ENCODE assay signal across 22 cellular contexts in the genomic region with DNA sequence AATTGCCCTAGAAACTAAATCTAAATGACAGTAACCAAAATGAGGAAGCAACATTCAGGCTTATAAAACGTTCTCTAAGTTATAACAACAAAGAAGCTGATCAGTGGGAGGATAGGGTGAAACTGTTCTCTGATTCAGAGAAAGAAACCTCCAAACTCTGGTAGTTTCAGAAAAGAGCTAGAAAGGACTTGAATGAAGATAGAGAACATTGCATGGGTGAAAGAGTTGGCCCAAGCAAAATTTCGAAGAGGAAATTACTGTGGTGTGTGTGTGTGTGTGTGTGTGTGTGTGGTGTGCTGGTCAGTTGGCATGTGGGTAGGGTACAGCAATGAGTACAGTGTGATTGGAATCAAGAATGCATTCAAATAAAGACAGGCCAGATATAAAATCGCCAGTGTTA. TPM values are rescaled to one million over a fixed set of nuclear protein-coding genes. Genes with fewer than 3 reads are reported as not detected.
DNase-seq lines count a peak whose midpoint lies in the region; ATAC-seq and TF ChIP-seq lines count a peak whose summit lies in the region.
"Had no signal": no experiment of that assay in that cellular context is flagged by ENCODE, and none has a peak within 500 bp of the region (broad histone marks: within the 10 kb centered on the region; RNA-seq: fewer than 3 reads in every experiment).

No MANE protein-coding gene starts in this region.

- no peaks in the 10 kb centered on the region for H3K36me3 Mint-ChIP-seq in activated CD4-positive, alpha-beta T cell treated with anti-CD3 and anti-CD28 coated beads for 36 hours (ENCODE audit: low read depth)
- no peaks in the 10 kb centered on the region for H3K36me3 Mint-ChIP-seq in stimulated activated memory B cell treated with anti-CD40 and anti-IgM and Interleukin-4, amounts not matched to agents 10 μg/mL and 1 μg/mL and 100 μg/mL, for 72 hours
- H3K36me3 Mint-ChIP-seq in CD8-positive, alpha-beta T cell, result no peaks in the 10 kb centered on the region
- H3K36me3 Mint-ChIP-seq in natural killer cell treated with Interleukin-12 subunit alpha and Interleukin-12 subunit beta and Interleukin-15 and Interleukin-18, amount 100 ng/mL, for 72 hours, result no peaks in the 10 kb centered on the region
- H3K36me3 Mint-ChIP-seq: activated CD8-positive, alpha-beta memory T cell treated with anti-CD3 and anti-CD28 coated beads, Interleukin-2, amount 10 ng/mL, durations not matched to agents 7 days and 5 days had no signal

- no peak overlapping the region for H3K14ac ChIP-seq in neuronal stem cell (ENCODE audit: low read length)

- no peak overlapping the region for H2BK5ac ChIP-seq in neuronal stem cell (ENCODE audit: low read length)

- POLR2A ChIA-PET in activated CD4-positive, alpha-beta T cell treated with anti-CD3 and anti-CD28 coated beads for 36 hours (lab: Charles Lee), result no interaction called here
- POLR2A ChIA-PET in CD8-positive, alpha-beta T cell (lab: Charles Lee), result no interaction called here

- intact Hi-C loops in activated CD4-positive, alpha-beta T cell treated with anti-CD3 and anti-CD28 coated beads for 36 hours (cut with DNase I, micrococcal nuclease), result no loop called here
- intact Hi-C loops in CD8-positive, alpha-beta T cell (cut with DNase I, micrococcal nuclease), result no loop called here

- no peak overlapping the region for H3K4me3 Mint-ChIP-seq in activated CD4-positive, alpha-beta T cell treated with anti-CD3 and anti-CD28 coated beads for 36 hours
- no peak overlapping the region for H3K4me3 Mint-ChIP-seq in stimulated activated memory B cell treated with anti-CD40 and anti-IgM and Interleukin-4, amounts not matched to agents 10 μg/mL and 1 μg/mL and 100 μg/mL, for 72 hours
- H3K4me3 Mint-ChIP-seq in CD8-positive, alpha-beta T cell, result no peak overlapping the region
- H3K4me3 Mint-ChIP-seq in natural killer cell treated with Interleukin-12 subunit alpha and Interleukin-12 subunit beta and Interleukin-15 and Interleukin-18, amount 100 ng/mL, for 72 hours, result no peak overlapping the region
- H3K4me3 Mint-ChIP-seq: activated CD8-positive, alpha-beta memory T cell treated with anti-CD3 and anti-CD28 coated beads, Interleukin-2, amount 10 ng/mL, durations not matched to agents 7 days and 5 days had no signal

- no CpG with 5 or more reads among the region's 3 CpGs for WGBS in neuronal stem cell (ENCODE audit: extremely low coverage in 2 of 2, insufficient read length in 2 of 2, insufficient replicate concordance in 1 of 2), 2 donors

- no peak overlapping the region for H2BK15ac ChIP-seq in neuronal stem cell (ENCODE audit: low read length)

- H3K4me1 Mint-ChIP-seq in activated CD4-positive, alpha-beta T cell treated with anti-CD3 and anti-CD28 coated beads for 36 hours, result peaks cover 4% of the 10 kb centered on the region
- H3K4me1 Mint-ChIP-seq in stimulated activated memory B cell treated with anti-CD40 and anti-IgM and Interleukin-4, amounts not matched to agents 10 μg/mL and 1 μg/mL and 100 μg/mL, for 72 hours, result no peaks in the 10 kb centered on the region
- no peaks in the 10 kb centered on the region for H3K4me1 Mint-ChIP-seq in CD8-positive, alpha-beta T cell (ENCODE audit: low read depth)
- no peaks in the 10 kb centered on the region for H3K4me1 Mint-ChIP-seq in natural killer cell treated with Interleukin-12 subunit alpha and Interleukin-12 subunit beta and Interleukin-15 and Interleukin-18, amount 100 ng/mL, for 72 hours (ENCODE audit: low read depth in 2 of 2)
- H3K4me1 Mint-ChIP-seq: activated CD8-positive, alpha-beta memory T cell treated with anti-CD3 and anti-CD28 coated beads, Interleukin-2, amount 10 ng/mL, durations not matched to agents 7 days and 5 days had no signal

- CTCF ChIA-PET in activated CD4-positive, alpha-beta T cell treated with anti-CD3 and anti-CD28 coated beads for 36 hours (lab: Charles Lee), result no interaction called here
- CTCF ChIA-PET in CD8-positive, alpha-beta T cell (lab: Charles Lee), result no interaction called here

- no peak for DNase-seq in activated CD4-positive, alpha-beta T cell treated with anti-CD3 and anti-CD28 coated beads for 36 hours
- DNase-seq in activated CD4-positive, alpha-beta T cell treated with anti-CD3 and anti-CD28 coated beads for 48 hours, result no peak
- DNase-seq in neuronal stem cell (ENCODE audit: low spot score), result no peak
- no peak for DNase-seq in CD8-positive, alpha-beta T cell
- no peak for DNase-seq in natural killer cell treated with Interleukin-12 subunit alpha and Interleukin-12 subunit beta and Interleukin-15 and Interleukin-18, amount 100 ng/mL, for 72 hours (ENCODE audit: low spot score)
- DNase-seq: activated CD4-positive, CD25-positive, alpha-beta regulatory T cell treated with anti-CD3 and anti-CD28 coated beads, Interleukin-2, amount 50 U/mL, for 72 hours; activated CD8-positive, alpha-beta memory T cell treated with anti-CD3 and anti-CD28 coated beads, Interleukin-2, amount 10 ng/mL, durations not matched to agents 7 days and 5 days; activated effector memory CD4-positive, alpha-beta T cell treated with Interleukin-2 at 50 U/mL for 16 hours; dermis blood vessel endothelial cell; heart left ventricle; left ventricle myocardium superior; NCI-H1694 treated with DMSO at 0.1 percent for 48 hours; NCI-H226; stimulated activated CD4-positive, alpha-beta T cell treated with anti-CD3 and anti-CD28 coated beads, Interleukin-4, amount 100 ng/mL, for 1 hour had no signal

- no peaks in the 10 kb centered on the region for H3K79me1 ChIP-seq in neuronal stem cell (ENCODE audit: low read depth, low read length)

- H2AK5ac ChIP-seq in neuronal stem cell (ENCODE audit: low read depth, low read length), result no peak overlapping the region

- no peak for TF ChIP-seq CTCF in CD8-positive, alpha-beta T cell (IDR thresholded peaks at IDR 0.05)

- H4K8ac ChIP-seq in neuronal stem cell (ENCODE audit: low read depth, low read length), result no peak overlapping the region

- no peaks in the 10 kb centered on the region for H3K36me3 ChIP-seq in neuronal stem cell (replicated peaks in 1 of 2; ENCODE audit: control insufficient read depth in 2 of 2, insufficient read depth in 2 of 2, low read length in 2 of 2)
- H3K36me3 ChIP-seq in CD8-positive, alpha-beta T cell (ENCODE audit: insufficient read depth, low read length), result no peaks in the 10 kb centered on the region
- H3K36me3 ChIP-seq: heart left ventricle, SJSA1 had no signal

- H3K4me3 ChIP-seq in neuronal stem cell (ENCODE audit: low read length in 2 of 2), result no peak overlapping the region
- H3K4me3 ChIP-seq in CD8-positive, alpha-beta T cell (ENCODE audit: low read depth, low read length), result no peak overlapping the region
- H3K4me3 ChIP-seq: heart left ventricle, SJSA1, smooth muscle cell had no signal

- ATAC-seq in activated CD4-positive, alpha-beta T cell treated with anti-CD3 and anti-CD28 coated beads for 36 hours, result peak; percentile 26
- ATAC-seq in GM21723 (IDR thresholded peaks at IDR 0.05; ENCODE audit: unreplicated experiment) (peak; percentile 68), HG03442 (IDR thresholded peaks at IDR 0.05; ENCODE audit: unreplicated experiment) (peak; percentile 77)
- peak; percentile 12 for ATAC-seq in stimulated activated memory B cell treated with anti-CD40 and anti-IgM and Interleukin-4, amounts not matched to agents 10 μg/mL and 1 μg/mL and 100 μg/mL, for 72 hours
- no peak for ATAC-seq in CD8-positive, alpha-beta T cell
- ATAC-seq in natural killer cell treated with Interleukin-12 subunit alpha and Interleukin-12 subunit beta and Interleukin-15 and Interleukin-18, amount 100 ng/mL, for 72 hours, result no peak
- ATAC-seq: activated CD8-positive, alpha-beta memory T cell treated with anti-CD3 and anti-CD28 coated beads, Interleukin-2, amount 10 ng/mL, durations not matched to agents 7 days and 5 days; heart left ventricle; left ventricle myocardium superior had no signal

- no peaks in the 10 kb centered on the region for H3K27me3 ChIP-seq in neuronal stem cell (ENCODE audit: control insufficient read depth in 3 of 3, insufficient read depth in 3 of 3, low read depth in 1 of 3, low read length in 3 of 3)
- no peaks in the 10 kb centered on the region for H3K27me3 ChIP-seq in CD8-positive, alpha-beta T cell (ENCODE audit: insufficient read depth, low read length)
- H3K27me3 ChIP-seq: heart left ventricle had no signal

- H3K9ac ChIP-seq in neuronal stem cell (ENCODE audit: low read depth, low read length, poor library complexity), result no peak overlapping the region

- H3K4me2 ChIP-seq in neuronal stem cell (ENCODE audit: insufficient read depth, low read length, poor library complexity, severe bottlenecking), result no peak overlapping the region
- H3K4me2 ChIP-seq: smooth muscle cell had no signal

- H3K27ac ChIP-seq in neuronal stem cell (replicated peaks; ENCODE audit: low read length), result no peak overlapping the region
- H3K27ac ChIP-seq in CD8-positive, alpha-beta T cell (ENCODE audit: low read depth, low read length), result no peak overlapping the region
- H3K27ac ChIP-seq: heart left ventricle, SJSA1 had no signal

- no peak overlapping the region for H3K18ac ChIP-seq in neuronal stem cell (ENCODE audit: low read length)

- H3K9me3 ChIP-seq in neuronal stem cell (replicated peaks in 1 of 2; ENCODE audit: control insufficient read depth in 2 of 2, insufficient read depth in 1 of 2, low read depth in 1 of 2, low read length in 2 of 2), result no peaks in the 10 kb centered on the region
- no peaks in the 10 kb centered on the region for H3K9me3 ChIP-seq in CD8-positive, alpha-beta T cell (ENCODE audit: low read length)
- H3K9me3 ChIP-seq: heart left ventricle, SJSA1 had no signal

- H2BK12ac ChIP-seq in neuronal stem cell (ENCODE audit: low read length), result no peak overlapping the region

- no peak overlapping the region for H3K4ac ChIP-seq in neuronal stem cell (ENCODE audit: low read length)

- peaks cover 5% of the 10 kb centered on the region for H3K9me3 Mint-ChIP-seq in activated CD4-positive, alpha-beta T cell treated with anti-CD3 and anti-CD28 coated beads for 36 hours (ENCODE audit: low read depth)
- no peaks in the 10 kb centered on the region for H3K9me3 Mint-ChIP-seq in stimulated activated memory B cell treated with anti-CD40 and anti-IgM and Interleukin-4, amounts not matched to agents 10 μg/mL and 1 μg/mL and 100 μg/mL, for 72 hours
- peaks cover 7% of the 10 kb centered on the region for H3K9me3 Mint-ChIP-seq in CD8-positive, alpha-beta T cell
- peaks cover 13% of the 10 kb centered on the region for H3K9me3 Mint-ChIP-seq in natural killer cell treated with Interleukin-12 subunit alpha and Interleukin-12 subunit beta and Interleukin-15 and Interleukin-18, amount 100 ng/mL, for 72 hours

- no peaks in the 10 kb centered on the region for H3K27me3 Mint-ChIP-seq in activated CD4-positive, alpha-beta T cell treated with anti-CD3 and anti-CD28 coated beads for 36 hours
- H3K27me3 Mint-ChIP-seq in stimulated activated memory B cell treated with anti-CD40 and anti-IgM and Interleukin-4, amounts not matched to agents 10 μg/mL and 1 μg/mL and 100 μg/mL, for 72 hours, result no peaks in the 10 kb centered on the region
- H3K27me3 Mint-ChIP-seq in CD8-positive, alpha-beta T cell (ENCODE audit: low read depth), result no peaks in the 10 kb centered on the region
- no peaks in the 10 kb centered on the region for H3K27me3 Mint-ChIP-seq in natural killer cell treated with Interleukin-12 subunit alpha and Interleukin-12 subunit beta and Interleukin-15 and Interleukin-18, amount 100 ng/mL, for 72 hours
- H3K27me3 Mint-ChIP-seq: activated CD8-positive, alpha-beta memory T cell treated with anti-CD3 and anti-CD28 coated beads, Interleukin-2, amount 10 ng/mL, durations not matched to agents 7 days and 5 days had no signal

- H2BK120ac ChIP-seq in neuronal stem cell (ENCODE audit: low read depth, low read length), result no peak overlapping the region

- no peak overlapping the region for H2AFZ ChIP-seq in neuronal stem cell (ENCODE audit: low read length)

- H3K4me1 ChIP-seq in neuronal stem cell (ENCODE audit: control insufficient read depth in 2 of 2, insufficient read depth in 1 of 2, low read depth in 1 of 2, low read length in 2 of 2), result no peaks in the 10 kb centered on the region
- H3K4me1 ChIP-seq in CD8-positive, alpha-beta T cell (ENCODE audit: insufficient read depth, low read length), result no peaks in the 10 kb centered on the region
- H3K4me1 ChIP-seq: heart left ventricle, SJSA1 had no signal

- H3K23ac ChIP-seq in neuronal stem cell (ENCODE audit: low read depth, low read length, poor library complexity), result no peak overlapping the region

- H4K91ac ChIP-seq in neuronal stem cell (ENCODE audit: low read depth, low read length, poor library complexity), result no peak overlapping the region

- no peak overlapping the region for H3K27ac Mint-ChIP-seq in activated CD4-positive, alpha-beta T cell treated with anti-CD3 and anti-CD28 coated beads for 36 hours
- no peak overlapping the region for H3K27ac Mint-ChIP-seq in stimulated activated memory B cell treated with anti-CD40 and anti-IgM and Interleukin-4, amounts not matched to agents 10 μg/mL and 1 μg/mL and 100 μg/mL, for 72 hours
- H3K27ac Mint-ChIP-seq in CD8-positive, alpha-beta T cell, result no peak overlapping the region
- H3K27ac Mint-ChIP-seq in natural killer cell treated with Interleukin-12 subunit alpha and Interleukin-12 subunit beta and Interleukin-15 and Interleukin-18, amount 100 ng/mL, for 72 hours, result no peak overlapping the region
- H3K27ac Mint-ChIP-seq: activated CD8-positive, alpha-beta memory T cell treated with anti-CD3 and anti-CD28 coated beads, Interleukin-2, amount 10 ng/mL, durations not matched to agents 7 days and 5 days had no signal

RNA-seq across cellular contexts. Expression of a gene that starts 16.5 kb away (rescaled TPM):
- not detected for total RNA-seq in activated CD4-positive, alpha-beta T cell treated with anti-CD3 and anti-CD28 coated beads for 36 hours
- 1.7 TPM for polyA plus RNA-seq in neuronal stem cell (2013, experiment 1 of 2)
- 1.3 TPM for polyA plus RNA-seq in neuronal stem cell (2013, experiment 2 of 2)
- total RNA-seq in CD8-positive, alpha-beta T cell, result not detected
- total RNA-seq in natural killer cell treated with Interleukin-12 subunit alpha and Interleukin-12 subunit beta and Interleukin-15 and Interleukin-18, amount 100 ng/mL, for 72 hours, result 1 to 10 TPM in 1 of 2 donors, not detected in 1; 2.2 TPM
- total RNA-seq: activated CD8-positive, alpha-beta memory T cell treated with anti-CD3 and anti-CD28 coated beads, Interleukin-2, amount 10 ng/mL, durations not matched to agents 7 days and 5 days; endothelial cell of umbilical vein; left ventricle myocardium superior; pulmonary artery endothelial cell; SJSA1; T-helper 2 cell treated with Interferon-gamma antibody and Interleukin-4, amounts not matched to agents 100 ng/mL and 5 ng/mL, for 36 hours had no signal
- polyA plus RNA-seq: endothelial cell of umbilical vein, heart left ventricle had no signal

Comparison
In these comparisons a context has a peak if more than half of its experiments do, and no peak if none do; other contexts are left out.
1. ATAC-seq: peak in activated CD4-positive, alpha-beta T cell treated with anti-CD3 and anti-CD28 coated beads for 36 hours (single experiment), GM21723 (single experiment), HG03442 (single experiment) and stimulated activated memory B cell treated with anti-CD40 and anti-IgM and Interleukin-4, amounts not matched to agents 10 μg/mL and 1 μg/mL and 100 μg/mL, for 72 hours (single experiment); none in CD8-positive, alpha-beta T cell (single experiment) and natural killer cell treated with Interleukin-12 subunit alpha and Interleukin-12 subunit beta and Interleukin-15 and Interleukin-18, amount 100 ng/mL, for 72 hours (0 of 2).